8 cellular contexts compared by ENCODE assay signal in genomic region chr9:125687464-125687863, GRCh38.
"Had no signal": no experiment of that assay in that cellular context is flagged by ENCODE, and none has a peak within 500 bp of the region (broad histone marks: within the 10 kb centered on the region; RNA-seq: fewer than 3 reads in every experiment).

No MANE protein-coding gene starts in this region.

- H3K27me3 Mint-ChIP-seq: IgD-negative memory B cell had no signal

- H3K27ac Mint-ChIP-seq: IgD-negative memory B cell had no signal

- H2AFZ ChIP-seq: GM23248 had no signal

- ATAC-seq: HCT116 had no signal

- FAIRE-seq: HTR-8/SVneo had no signal

- H3K4me3 Mint-ChIP-seq: IgD-negative memory B cell had no signal

- H3K4me3 ChIP-seq: GM23248, HAP-1 had no signal

- H3K27ac ChIP-seq: GM23248 had no signal

- H3K9me3 ChIP-seq: HAP-1 had no signal

- DNase-seq: GM23248, GOT3, H7, KG1 had no signal

- H3K9ac ChIP-seq: GM23248 had no signal
